In the genomic region with DNA sequence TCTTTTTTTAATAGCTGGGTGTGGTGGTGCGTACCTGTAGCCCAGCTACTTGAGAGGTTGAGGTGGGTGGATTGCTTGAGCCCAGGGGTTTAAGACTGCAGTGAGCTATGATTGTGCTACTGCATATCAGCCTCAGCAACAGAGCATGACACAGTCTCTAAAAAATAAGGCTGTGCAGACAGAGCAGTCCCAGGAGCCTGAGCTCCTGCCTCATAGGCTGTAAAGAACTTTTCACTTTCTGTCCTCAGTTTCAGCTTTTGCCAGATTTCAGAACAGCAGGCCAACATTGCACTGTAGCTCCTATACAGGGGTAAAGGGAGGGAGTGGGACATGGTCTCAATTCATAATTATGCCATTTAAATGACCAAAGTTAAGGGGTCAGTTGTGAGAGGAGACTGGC, we compare ENCODE assay signal across 24 cellular contexts.
"Had no signal": no experiment of that assay in that cellular context is flagged by ENCODE, and none has a peak within 500 bp of the region (broad histone marks: within the 10 kb centered on the region; RNA-seq: fewer than 3 reads in every experiment).

No MANE protein-coding gene starts in this region.

- DNase-seq: caudate nucleus; colonic mucosa; dermis blood vessel endothelial cell; endodermal cell; erythroblast; foreskin melanocyte; head of caudate nucleus; hypothalamus; kidney glomerular epithelial cell; mesendoderm; naive thymus-derived CD4-positive, alpha-beta T cell; spleen; stimulated activated CD4-positive, alpha-beta T cell treated with anti-CD3 and anti-CD28 coated beads, Interleukin-15, amount 100 ng/mL, for 24 hours; stimulated activated CD4-positive, alpha-beta T cell treated with anti-CD3 and anti-CD28 coated beads, Interleukin-1b, Interleukin-23, amount 100 ng/mL, for 48 hours; stimulated activated CD4-positive, alpha-beta T cell treated with anti-CD3 and anti-CD28 coated beads, Interleukin-4, amount 100 ng/mL, for 24 hours; transverse colon had no signal

- H3K4me1 ChIP-seq: colonic mucosa, spleen, transverse colon had no signal

- FAIRE-seq: endothelial cell of umbilical vein, islet of Langerhans, urothelium cell line had no signal

- H3K9me3 ChIP-seq: colonic mucosa, neutrophil, thoracic aorta, transverse colon had no signal

- H3K27ac ChIP-seq: colonic mucosa, neutrophil, spleen, thoracic aorta, transverse colon had no signal

- ATAC-seq: left lobe of liver; naive thymus-derived CD4-positive, alpha-beta T cell; stimulated activated memory B cell treated with anti-CD40 and anti-IgM and Interleukin-4, amounts not matched to agents 10 μg/mL and 1 μg/mL and 100 μg/mL, for 72 hours had no signal

- H3K27me3 ChIP-seq: colonic mucosa, neutrophil, spleen, transverse colon had no signal

- H3K4me3 ChIP-seq: colonic mucosa, lung, spleen, thoracic aorta, transverse colon had no signal

- H3K36me3 ChIP-seq: colonic mucosa, neutrophil, spleen, thoracic aorta, transverse colon had no signal
